Comparison of ENCODE assay signal across 10 cellular contexts in the genomic region with DNA sequence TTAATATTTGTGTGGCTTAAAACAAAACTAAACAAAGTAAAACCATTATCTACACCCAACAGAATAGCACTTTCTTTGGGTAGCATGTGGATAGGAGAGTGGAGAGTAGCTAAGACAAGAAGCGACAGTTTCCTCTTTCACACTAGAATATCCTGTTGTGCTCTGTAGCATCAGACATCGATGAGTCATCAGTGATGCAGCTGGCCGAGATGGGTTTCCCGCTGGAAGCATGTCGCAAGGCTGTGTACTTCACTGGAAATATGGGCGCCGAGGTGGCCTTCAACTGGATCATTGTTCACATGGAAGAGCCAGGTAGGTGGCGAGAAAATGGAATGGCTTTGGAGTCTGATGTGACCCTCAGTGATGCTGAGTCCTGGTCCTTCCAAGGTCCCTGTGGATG.
DNase-seq lines count a peak whose midpoint lies in the region; ATAC-seq and TF ChIP-seq lines count a peak whose summit lies in the region.
"Had no signal": no experiment of that assay in that cellular context is flagged by ENCODE, and none has a peak within 500 bp of the region (broad histone marks: within the 10 kb centered on the region; RNA-seq: fewer than 3 reads in every experiment).

No MANE protein-coding gene starts in this region.

- intact Hi-C loops in gastrocnemius medialis (cut with DNase I; ENCODE audit: low total_unique reads) (no loop called here), Calu3 (cut with micrococcal nuclease; ENCODE audit: unreplicated experiment) (no loop called here), sciatic nerve (cut with DNase I) (no loop called here)

- BruUV-seq in Calu3 (replicated peaks; lab: Mats Ljungman, UMichigan) = no TSS peak

- peak; percentile 40 for DNase-seq in HFF-Myc (ENCODE audit: extremely low read depth, low read depth)
- DNase-seq in RKO (ENCODE audit: low spot score) = peak; percentile 62
- peak; percentile 85 for DNase-seq in epithelial cell of esophagus (ENCODE audit: low read depth)
- DNase-seq in gastrocnemius medialis = peak in 1 of 2 donors; percentile 45
- no peak for DNase-seq in Calu3
- DNase-seq in hypothalamus (lab: John Stamatoyannopoulos, UW) = no peak
- no peak for DNase-seq in sciatic nerve (ENCODE audit: low spot score)
- DNase-seq: T-cell had no signal

- H3K27me3 Mint-ChIP-seq in Calu3 (ENCODE audit: unreplicated experiment) = no peaks in the 10 kb centered on the region
- H3K27me3 Mint-ChIP-seq: IgD-negative memory B cell, T-cell had no signal

- H3K9me3 ChIP-seq in gastrocnemius medialis = no peaks in the 10 kb centered on the region

- in situ Hi-C loops in gastrocnemius medialis (cut with MboI; ENCODE audit: low sequenced_read_pairs in 4 of 4) = no loop called here

- TF ChIP-seq CTCF in HFF-Myc (IDR thresholded peaks at IDR 0.05; ENCODE audit: low read depth, low read length, missing control alignments) (no peak), epithelial cell of esophagus (IDR thresholded peaks at IDR 0.05; ENCODE audit: insufficient read depth, low read depth, low read length, missing control alignments) (no peak), gastrocnemius medialis (IDR thresholded peaks at IDR 0.05 in 4 of 5, conservative IDR thresholded peaks at IDR 0.05 in 1 of 5) (no peak), Calu3 (IDR thresholded peaks at IDR 0.05; ENCODE audit: unreplicated experiment) (no peak)

- H3K4me3 Mint-ChIP-seq in Calu3 (ENCODE audit: low read depth, unreplicated experiment) = no peak overlapping the region
- H3K4me3 Mint-ChIP-seq: IgD-negative memory B cell, neural crest cell, T-cell had no signal

- peak overlapping the region; percentile 5 to 49 (median 28) for H3K27ac ChIP-seq in gastrocnemius medialis

- no peak overlapping the region for H3K4me3 ChIP-seq in HFF-Myc (replicated peaks; ENCODE audit: low read depth, low read length)
- H3K4me3 ChIP-seq in epithelial cell of esophagus (ENCODE audit: low read length) = no peak overlapping the region
- H3K4me3 ChIP-seq in gastrocnemius medialis = no peak overlapping the region

- no peaks in the 10 kb centered on the region for H3K27me3 ChIP-seq in gastrocnemius medialis

- peaks cover 9% of the 10 kb centered on the region for H3K36me3 Mint-ChIP-seq in Calu3 (ENCODE audit: insufficient read depth, unreplicated experiment)

- peaks cover 0 to 98% of the 10 kb centered on the region in 2 donors for H3K36me3 ChIP-seq in gastrocnemius medialis

- no peaks in the 10 kb centered on the region for H3K4me1 ChIP-seq in gastrocnemius medialis

- H3K27ac Mint-ChIP-seq in Calu3 (ENCODE audit: unreplicated experiment) = no peak overlapping the region
- H3K27ac Mint-ChIP-seq: IgD-negative memory B cell, T-cell had no signal

- CTCF ChIA-PET in Calu3 (lab: Charles Lee) = no interaction called here

- H3K4me1 Mint-ChIP-seq in Calu3 (ENCODE audit: low read depth, unreplicated experiment) = no peaks in the 10 kb centered on the region
- H3K4me1 Mint-ChIP-seq: IgD-negative memory B cell, neural crest cell, T-cell had no signal

- ATAC-seq in gastrocnemius medialis = peak; percentile 45 to 76
- ATAC-seq in sciatic nerve = no peak
- ATAC-seq: T-cell had no signal

- H3K9me3 Mint-ChIP-seq in Calu3 (ENCODE audit: low read depth, unreplicated experiment) = no peaks in the 10 kb centered on the region
- H3K9me3 Mint-ChIP-seq: IgD-negative memory B cell, neural crest cell, T-cell had no signal

- TF ChIP-seq POLR2A in gastrocnemius medialis (IDR thresholded peaks at IDR 0.05) = no peak

Comparison
In these comparisons a context has a peak if more than half of its experiments do, and no peak if none do; other contexts are left out.
1. DNase-seq: peak in HFF-Myc (single experiment), RKO (single experiment) and epithelial cell of esophagus (single experiment); none in Calu3 (single experiment), hypothalamus (0 of 51) and sciatic nerve (single experiment).